1 cellular context compared by ENCODE assay signal in genomic region chr1:63674238-63674864, GRCh38.
TF ChIP-seq lines count a peak whose summit lies in the region.

No MANE protein-coding gene starts in this region.

TF ChIP-seq in HepG2, 621 proteins besides CTCF, POLR2A, EP300 and RAD21 (continued from another document and continues in another):
- TF ChIP-seq GMEB2 (CRISPR knock-in tag; IDR thresholded peaks at IDR 0.05; ENCODE audit: low read depth) (no peak), ZNF263 (CRISPR knock-in tag; IDR thresholded peaks at IDR 0.05) (peak; percentile 95), ZHX2 (IDR thresholded peaks at IDR 0.05; ENCODE audit: low read depth) (no peak), ZHX2 (CRISPR knock-in tag; IDR thresholded peaks at IDR 0.05; ENCODE audit: borderline replicate concordance) (no peak), CBX5 (CRISPR knock-in tag; IDR thresholded peaks at IDR 0.05; ENCODE audit: borderline replicate concordance) (peak; percentile 44; the same call in 1 of the 2 replicates), NAIF1 (CRISPR knock-in tag; IDR thresholded peaks at IDR 0.05; ENCODE audit: borderline replicate concordance) (no peak), ZNF331 (CRISPR knock-in tag; IDR thresholded peaks at IDR 0.05) (peak; percentile 68), ZNF878 (CRISPR knock-in tag; IDR thresholded peaks at IDR 0.05) (no peak), ZNF160 (CRISPR knock-in tag; IDR thresholded peaks at IDR 0.05) (no peak), CREM (IDR thresholded peaks at IDR 0.05) (peak; percentile 52; the same call in 1 of the 2 replicates), CREM (CRISPR knock-in tag; IDR thresholded peaks at IDR 0.05) (no peak), NFYB (CRISPR knock-in tag; IDR thresholded peaks at IDR 0.05) (no peak), ATAD3A (CRISPR knock-in tag; IDR thresholded peaks at IDR 0.05) (no peak), ZKSCAN8 (CRISPR knock-in tag; IDR thresholded peaks at IDR 0.05; ENCODE audit: borderline replicate concordance) (peak; percentile 31; the same call in 1 of the 2 replicates), ZBTB7B (CRISPR knock-in tag; IDR thresholded peaks at IDR 0.05) (peak; percentile 70; the same call in 1 of the 2 replicates), ZMYM2 (CRISPR knock-in tag; IDR thresholded peaks at IDR 0.05) (no peak; the same call in 1 of the 2 replicates), ZNF138 (CRISPR knock-in tag; IDR thresholded peaks at IDR 0.05; ENCODE audit: low read depth) (no peak), KDM5B (CRISPR knock-in tag; IDR thresholded peaks at IDR 0.05; ENCODE audit: borderline replicate concordance) (no peak; the same call in 1 of the 2 replicates), MED1 (CRISPR knock-in tag; IDR thresholded peaks at IDR 0.05) (peak; percentile 72; the same call in 1 of the 2 replicates), ZNF44 (CRISPR knock-in tag; IDR thresholded peaks at IDR 0.05) (peak; percentile 78; the same call in 1 of the 2 replicates), SCMH1 (CRISPR knock-in tag; IDR thresholded peaks at IDR 0.05; ENCODE audit: borderline replicate concordance) (no peak), ZSCAN29 (CRISPR knock-in tag; conservative IDR thresholded peaks at IDR 0.05) (no peak), ZNF549 (CRISPR knock-in tag; IDR thresholded peaks at IDR 0.05) (no peak), MLX (CRISPR knock-in tag; IDR thresholded peaks at IDR 0.05) (peak; percentile 60; the same call in 1 of the 2 replicates), ZBTB49 (CRISPR knock-in tag; IDR thresholded peaks at IDR 0.05; ENCODE audit: borderline replicate concordance) (no peak), ATF7-NPFF (CRISPR knock-in tag; IDR thresholded peaks at IDR 0.05; ENCODE audit: low read depth) (no peak), NFKBIZ (CRISPR knock-in tag; IDR thresholded peaks at IDR 0.05) (0 out of 2 replicates have a peak, but pooled peaks have one; percentile 61), ZNF274 (CRISPR knock-in tag; IDR thresholded peaks at IDR 0.05) (peak; percentile 72; the same call in 1 of the 2 replicates), SP4 (CRISPR knock-in tag; IDR thresholded peaks at IDR 0.05) (0 out of 2 replicates have a peak, but pooled peaks have one; percentile 32), MYNN (CRISPR knock-in tag; IDR thresholded peaks at IDR 0.05; ENCODE audit: low read depth) (no peak), ZNF605 (CRISPR knock-in tag; IDR thresholded peaks at IDR 0.05) (peak; percentile 56; the same call in 1 of the 2 replicates), ZNF546 (CRISPR knock-in tag; conservative IDR thresholded peaks at IDR 0.05) (no peak), HCFC1 (IDR thresholded peaks at IDR 0.05; ENCODE audit: low read depth, low read length) (no peak), SNRNP70 (IDR thresholded peaks at IDR 0.05; ENCODE audit: low read depth, low read length) (no peak), ATF1 (CRISPR knock-in tag; IDR thresholded peaks at IDR 0.05) (no peak), ZBTB4 (CRISPR knock-in tag; IDR thresholded peaks at IDR 0.05; ENCODE audit: borderline replicate concordance) (0 out of 2 replicates have a peak, but pooled peaks have one; percentile 74), ZBTB43 (CRISPR knock-in tag; conservative IDR thresholded peaks at IDR 0.05) (no peak)
- TF ChIP-seq, protein P1, sequence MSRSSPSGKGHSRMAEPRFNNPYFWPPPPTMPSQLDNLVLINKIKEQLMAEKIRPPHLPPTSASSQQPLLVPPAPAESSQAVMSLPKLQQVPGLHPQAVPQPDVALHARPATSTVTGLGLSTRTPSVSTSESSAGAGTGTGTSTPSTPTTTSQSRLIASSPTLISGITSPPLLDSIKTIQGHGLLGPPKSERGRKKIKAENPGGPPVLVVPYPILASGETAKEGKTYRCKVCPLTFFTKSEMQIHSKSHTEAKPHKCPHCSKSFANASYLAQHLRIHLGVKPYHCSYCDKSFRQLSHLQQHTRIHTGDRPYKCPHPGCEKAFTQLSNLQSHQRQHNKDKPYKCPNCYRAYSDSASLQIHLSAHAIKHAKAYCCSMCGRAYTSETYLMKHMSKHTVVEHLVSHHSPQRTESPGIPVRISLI (CRISPR knock-in tag; IDR thresholded peaks at IDR 0.05; ENCODE audit: borderline replicate concordance): peak; percentile 76; the same call in 1 of the 2 replicates
- TF ChIP-seq, protein P2, sequence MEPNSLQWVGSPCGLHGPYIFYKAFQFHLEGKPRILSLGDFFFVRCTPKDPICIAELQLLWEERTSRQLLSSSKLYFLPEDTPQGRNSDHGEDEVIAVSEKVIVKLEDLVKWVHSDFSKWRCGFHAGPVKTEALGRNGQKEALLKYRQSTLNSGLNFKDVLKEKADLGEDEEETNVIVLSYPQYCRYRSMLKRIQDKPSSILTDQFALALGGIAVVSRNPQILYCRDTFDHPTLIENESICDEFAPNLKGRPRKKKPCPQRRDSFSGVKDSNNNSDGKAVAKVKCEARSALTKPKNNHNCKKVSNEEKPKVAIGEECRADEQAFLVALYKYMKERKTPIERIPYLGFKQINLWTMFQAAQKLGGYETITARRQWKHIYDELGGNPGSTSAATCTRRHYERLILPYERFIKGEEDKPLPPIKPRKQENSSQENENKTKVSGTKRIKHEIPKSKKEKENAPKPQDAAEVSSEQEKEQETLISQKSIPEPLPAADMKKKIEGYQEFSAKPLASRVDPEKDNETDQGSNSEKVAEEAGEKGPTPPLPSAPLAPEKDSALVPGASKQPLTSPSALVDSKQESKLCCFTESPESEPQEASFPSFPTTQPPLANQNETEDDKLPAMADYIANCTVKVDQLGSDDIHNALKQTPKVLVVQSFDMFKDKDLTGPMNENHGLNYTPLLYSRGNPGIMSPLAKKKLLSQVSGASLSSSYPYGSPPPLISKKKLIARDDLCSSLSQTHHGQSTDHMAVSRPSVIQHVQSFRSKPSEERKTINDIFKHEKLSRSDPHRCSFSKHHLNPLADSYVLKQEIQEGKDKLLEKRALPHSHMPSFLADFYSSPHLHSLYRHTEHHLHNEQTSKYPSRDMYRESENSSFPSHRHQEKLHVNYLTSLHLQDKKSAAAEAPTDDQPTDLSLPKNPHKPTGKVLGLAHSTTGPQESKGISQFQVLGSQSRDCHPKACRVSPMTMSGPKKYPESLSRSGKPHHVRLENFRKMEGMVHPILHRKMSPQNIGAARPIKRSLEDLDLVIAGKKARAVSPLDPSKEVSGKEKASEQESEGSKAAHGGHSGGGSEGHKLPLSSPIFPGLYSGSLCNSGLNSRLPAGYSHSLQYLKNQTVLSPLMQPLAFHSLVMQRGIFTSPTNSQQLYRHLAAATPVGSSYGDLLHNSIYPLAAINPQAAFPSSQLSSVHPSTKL (CRISPR knock-in tag; IDR thresholded peaks at IDR 0.05): peak; percentile 87
- TF ChIP-seq, protein P3, sequence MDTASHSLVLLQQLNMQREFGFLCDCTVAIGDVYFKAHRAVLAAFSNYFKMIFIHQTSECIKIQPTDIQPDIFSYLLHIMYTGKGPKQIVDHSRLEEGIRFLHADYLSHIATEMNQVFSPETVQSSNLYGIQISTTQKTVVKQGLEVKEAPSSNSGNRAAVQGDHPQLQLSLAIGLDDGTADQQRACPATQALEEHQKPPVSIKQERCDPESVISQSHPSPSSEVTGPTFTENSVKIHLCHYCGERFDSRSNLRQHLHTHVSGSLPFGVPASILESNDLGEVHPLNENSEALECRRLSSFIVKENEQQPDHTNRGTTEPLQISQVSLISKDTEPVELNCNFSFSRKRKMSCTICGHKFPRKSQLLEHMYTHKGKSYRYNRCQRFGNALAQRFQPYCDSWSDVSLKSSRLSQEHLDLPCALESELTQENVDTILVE (CRISPR knock-in tag; IDR thresholded peaks at IDR 0.05): no peak
